Comparison of ENCODE assay signal across 14 cellular contexts in genomic region chr19:41991025-41991424, GRCh38. TPM values are rescaled to one million over a fixed set of nuclear protein-coding genes. Genes with fewer than 3 reads are reported as not detected.
"Had no signal": no experiment of that assay in that cellular context is flagged by ENCODE, and none has a peak within 500 bp of the region (broad histone marks: within the 10 kb centered on the region; RNA-seq: fewer than 3 reads in every experiment).

No MANE protein-coding gene starts in this region.

- H3K27ac ChIP-seq: adrenal gland, body of pancreas, left lung, stomach had no signal

- H3K4me3 ChIP-seq: adrenal gland, body of pancreas, left lung, stomach had no signal

- DNase-seq: activated CD4-positive, alpha-beta T cell treated with anti-CD3 and anti-CD28 coated beads for 36 hours; activated naive CD4-positive, alpha-beta T cell treated with anti-CD3 and anti-CD28 coated beads, Interleukin-2, amount 10 ng/mL, durations not matched to agents 7 days and 5 days; adrenal gland; body of pancreas; mesendoderm; stimulated activated CD4-positive, alpha-beta T cell treated with anti-CD3 and anti-CD28 coated beads, Interleukin-15, amount 100 ng/mL, for 24 hours; stimulated activated CD4-positive, alpha-beta T cell treated with anti-CD3 and anti-CD28 coated beads, Interleukin-4, amount 100 ng/mL, for 24 hours; stomach; T1000 had no signal

- H3K9me3 ChIP-seq: adrenal gland, body of pancreas, left lung, stomach had no signal

- ATAC-seq: activated CD4-positive, alpha-beta T cell treated with anti-CD3 and anti-CD28 coated beads for 36 hours; body of pancreas; esophagus mucosa; left lung had no signal

- H3K36me3 ChIP-seq: adrenal gland, left lung, stomach had no signal

RNA-seq across cellular contexts. Expression of gene ATP1A3, which starts 3.0 kb away (rescaled TPM):
- total RNA-seq: dermis microvascular lymphatic vessel endothelial cell, fibroblast of villous mesenchyme, left lung, skeletal muscle tissue had no signal
